ENCODE assay signal across 10 cellular contexts in the genomic region with DNA sequence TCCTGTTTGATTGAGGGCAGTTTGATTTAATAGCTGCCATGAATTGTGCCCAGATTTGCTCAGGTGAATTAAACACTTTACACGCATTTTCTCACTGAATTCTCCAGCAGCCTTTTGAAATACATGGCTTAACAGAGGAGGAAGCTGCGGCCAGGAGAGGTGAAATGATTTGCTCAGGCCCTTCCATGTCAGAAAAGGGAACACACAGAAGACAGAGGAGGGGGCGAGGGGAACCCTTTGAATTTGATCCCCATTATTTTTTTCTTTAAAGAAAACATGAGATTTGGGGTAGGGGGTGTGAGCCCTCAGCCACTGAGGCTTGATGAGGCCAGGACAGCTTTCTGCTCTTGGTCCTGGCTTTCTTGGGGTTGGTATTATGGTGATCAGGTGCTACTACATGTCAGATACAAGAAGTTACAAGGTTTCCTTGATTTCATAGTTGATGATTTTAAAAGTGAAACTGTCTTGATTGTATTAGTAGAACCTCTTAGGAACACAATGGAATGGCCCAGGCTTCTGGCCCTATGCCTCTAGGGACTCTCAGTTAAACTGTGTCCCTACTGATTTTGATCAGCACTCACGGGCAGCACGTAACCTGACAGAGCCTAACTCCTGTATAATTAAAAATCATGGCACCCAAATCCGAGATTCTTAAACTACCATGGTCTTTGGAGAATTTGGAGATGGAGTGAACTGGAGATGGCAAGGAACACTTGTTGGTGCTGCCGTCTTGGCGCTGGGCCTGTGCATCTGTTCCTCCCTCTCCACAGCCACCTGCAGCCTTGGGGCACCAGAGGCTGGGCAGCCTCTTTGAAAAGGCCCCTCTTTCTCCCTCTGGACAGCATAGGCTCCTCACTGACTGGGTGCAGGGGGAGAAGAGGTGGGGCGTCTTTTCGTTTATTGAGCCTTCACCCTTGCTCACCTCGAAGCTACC.
DNase-seq lines count a peak whose midpoint lies in the region; ATAC-seq and TF ChIP-seq lines count a peak whose summit lies in the region.
"Had no signal": no experiment of that assay in that cellular context is flagged by ENCODE, and none has a peak within 500 bp of the region (broad histone marks: within the 10 kb centered on the region; RNA-seq: fewer than 3 reads in every experiment).

No MANE protein-coding gene starts in this region.

- DNase-seq in GDM1 (lab: John Stamatoyannopoulos, UW) (peak; percentile 17), MV-4-11 (lab: John Stamatoyannopoulos, UW) (peak; percentile 23), medulla oblongata (ENCODE audit: extremely low spot score) (peak; percentile 17), DMS153 (lab: John Stamatoyannopoulos, UW) (no peak), OCI-M2 (lab: John Stamatoyannopoulos, UW; ENCODE audit: unreplicated experiment) (no peak), BE2C (no peak)
- DNase-seq in activated T-cell treated with anti-CD3 and anti-CD28 coated beads, Interleukin-2, amount 50 U/mL, for 4 hours, result no peak
- DNase-seq: Karpas-422 had no signal

- H3K36me3 Mint-ChIP-seq in activated T-cell treated with anti-CD3 and anti-CD28 coated beads, Interleukin-2, amount 50 U/mL, for 4 hours (ENCODE audit: insufficient read depth), result no peaks in the 10 kb centered on the region

- no peaks in the 10 kb centered on the region for H3K27me3 ChIP-seq in BE2C

- peaks cover 28% of the 10 kb centered on the region for H3K4me1 ChIP-seq in BE2C

- TF ChIP-seq CTCF in BE2C (IDR thresholded peaks at IDR 0.05; ENCODE audit: low read depth, low read length), result no peak

- no peaks in the 10 kb centered on the region for H3K36me3 ChIP-seq in BE2C
- H3K36me3 ChIP-seq: prostate gland had no signal

- peak; percentile 72 for ATAC-seq in GM21528 (IDR thresholded peaks at IDR 0.05; ENCODE audit: low FRiP score, unreplicated experiment)
- ATAC-seq in activated T-cell treated with anti-CD3 and anti-CD28 coated beads, Interleukin-2, amount 50 U/mL, for 4 hours, result no peak

- H3K4me1 Mint-ChIP-seq in activated T-cell treated with anti-CD3 and anti-CD28 coated beads, Interleukin-2, amount 50 U/mL, for 4 hours (ENCODE audit: low read depth), result no peaks in the 10 kb centered on the region

- H3K27me3 Mint-ChIP-seq in activated T-cell treated with anti-CD3 and anti-CD28 coated beads, Interleukin-2, amount 50 U/mL, for 4 hours (ENCODE audit: low read depth), result peaks cover 9% of the 10 kb centered on the region

- no peak overlapping the region for H3K4me3 ChIP-seq in BE2C (ENCODE audit: low read depth, low read length)
- H3K4me3 ChIP-seq: prostate gland had no signal

- peaks cover 5% of the 10 kb centered on the region for H3K9me3 ChIP-seq in BE2C
- H3K9me3 ChIP-seq: prostate gland had no signal

- H3K9me3 Mint-ChIP-seq in activated T-cell treated with anti-CD3 and anti-CD28 coated beads, Interleukin-2, amount 50 U/mL, for 4 hours, result peaks cover 4% of the 10 kb centered on the region

- H3K4me3 Mint-ChIP-seq in activated T-cell treated with anti-CD3 and anti-CD28 coated beads, Interleukin-2, amount 50 U/mL, for 4 hours, result no peak overlapping the region

Comparison
In these comparisons a context has a peak if more than half of its experiments do, and no peak if none do; other contexts are left out.
1. DNase-seq: peak in GDM1 (single experiment), MV-4-11 (single experiment) and medulla oblongata (single experiment); none in DMS153 (single experiment), OCI-M2 (single experiment), BE2C (single experiment) and activated T-cell treated with anti-CD3 and anti-CD28 coated beads, Interleukin-2, amount 50 U/mL, for 4 hours (single experiment).